In the genomic region with DNA sequence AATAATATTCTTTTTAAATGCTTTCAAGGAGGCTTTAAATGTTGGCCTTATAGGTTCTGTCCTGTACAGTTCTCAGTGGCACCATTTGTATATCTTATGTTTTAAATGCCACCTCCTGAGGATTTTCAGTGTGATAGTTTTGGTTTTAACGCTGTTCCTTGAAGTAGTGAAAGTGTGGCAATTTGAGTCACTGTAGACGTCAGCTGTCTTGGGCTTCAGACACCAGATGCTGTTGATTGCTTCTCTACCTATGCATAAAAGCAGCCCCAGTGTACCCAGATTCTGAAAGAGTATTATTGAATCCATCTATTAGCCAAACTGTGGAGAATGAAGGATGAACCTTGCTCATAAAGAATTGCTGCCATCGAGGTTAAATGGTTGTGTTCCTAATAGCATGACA, we compare ENCODE assay signal across 21 cellular contexts.
"Had no signal": no experiment of that assay in that cellular context is flagged by ENCODE, and none has a peak within 500 bp of the region (broad histone marks: within the 10 kb centered on the region; RNA-seq: fewer than 3 reads in every experiment).

No MANE protein-coding gene starts in this region.

- H3K36me3 Mint-ChIP-seq: naive thymus-derived CD8-positive, alpha-beta T cell; stimulated activated memory B cell treated with anti-CD40 and anti-IgM and Interleukin-4, amounts not matched to agents 10 μg/mL and 1 μg/mL and 100 μg/mL, for 72 hours; type B pancreatic cell had no signal

- H3K27ac ChIP-seq: dorsolateral prefrontal cortex, lower lobe of right lung, ovary, psoas muscle, sigmoid colon, testis, tibial artery had no signal

- H3K27me3 Mint-ChIP-seq: naive thymus-derived CD8-positive, alpha-beta T cell; stimulated activated memory B cell treated with anti-CD40 and anti-IgM and Interleukin-4, amounts not matched to agents 10 μg/mL and 1 μg/mL and 100 μg/mL, for 72 hours had no signal

- H3K36me3 ChIP-seq: lower lobe of right lung, ovary, sigmoid colon, tibial artery had no signal

- H3K4me3 Mint-ChIP-seq: naive thymus-derived CD8-positive, alpha-beta T cell; nephron progenitor cell; stimulated activated memory B cell treated with anti-CD40 and anti-IgM and Interleukin-4, amounts not matched to agents 10 μg/mL and 1 μg/mL and 100 μg/mL, for 72 hours; type B pancreatic cell had no signal

- H3K4me1 ChIP-seq: lower lobe of right lung, psoas muscle, sigmoid colon, testis, tibial artery had no signal

- H3K9me3 ChIP-seq: lower lobe of right lung, ovary, psoas muscle, sigmoid colon, testis, tibial artery had no signal

- ATAC-seq: left ventricle myocardium superior; lower lobe of right lung; naive thymus-derived CD8-positive, alpha-beta T cell; psoas muscle; right cardiac atrium; stimulated activated memory B cell treated with anti-CD40 and anti-IgM and Interleukin-4, amounts not matched to agents 10 μg/mL and 1 μg/mL and 100 μg/mL, for 72 hours; stimulated activated naive CD8-positive, alpha-beta T cell treated with anti-CD3 and anti-CD28 coated beads, Interleukin-15, Interleukin-2, amounts not matched to agents 100 U/mL and 50 U/mL, for 24 hours had no signal

- H3K27ac Mint-ChIP-seq: naive thymus-derived CD8-positive, alpha-beta T cell; nephron progenitor cell; stimulated activated memory B cell treated with anti-CD40 and anti-IgM and Interleukin-4, amounts not matched to agents 10 μg/mL and 1 μg/mL and 100 μg/mL, for 72 hours; type B pancreatic cell had no signal

- H3K4me1 Mint-ChIP-seq: naive thymus-derived CD8-positive, alpha-beta T cell; nephron progenitor cell; stimulated activated memory B cell treated with anti-CD40 and anti-IgM and Interleukin-4, amounts not matched to agents 10 μg/mL and 1 μg/mL and 100 μg/mL, for 72 hours had no signal

- H3K27me3 ChIP-seq: dorsolateral prefrontal cortex, ovary, sigmoid colon, testis, tibial artery had no signal

- H3K4me3 ChIP-seq: dorsolateral prefrontal cortex, lower lobe of right lung, ovary, psoas muscle, sigmoid colon, testis, tibial artery had no signal

- H3K9me3 Mint-ChIP-seq: naive thymus-derived CD8-positive, alpha-beta T cell; nephron progenitor cell; stimulated activated memory B cell treated with anti-CD40 and anti-IgM and Interleukin-4, amounts not matched to agents 10 μg/mL and 1 μg/mL and 100 μg/mL, for 72 hours; type B pancreatic cell had no signal

- DNase-seq: dorsolateral prefrontal cortex; effector CD4-positive, alpha-beta T cell; head of caudate nucleus; left ventricle myocardium superior; lower lobe of right lung; naive thymus-derived CD8-positive, alpha-beta T cell; nephron progenitor cell; nucleus accumbens; ovary; posterior cingulate gyrus; psoas muscle; right cardiac atrium; sigmoid colon; stimulated activated CD4-positive, alpha-beta T cell treated with anti-CD3 and anti-CD28 coated beads, Interleukin-2, amount 100 ng/mL, for 24 hours; stimulated activated CD4-positive, alpha-beta T cell treated with anti-CD3 and anti-CD28 coated beads, Interleukin-4, amount 100 ng/mL, for 24 hours; stimulated activated naive CD8-positive, alpha-beta T cell treated with anti-CD3 and anti-CD28 coated beads, Interleukin-15, Interleukin-2, amounts not matched to agents 100 U/mL and 50 U/mL, for 24 hours; substantia nigra; testis; tibial artery had no signal
